In genomic region chr20:33518071-33518470, GRCh38 we compare ENCODE assay signal across 10 cellular contexts. TPM values are rescaled to one million over a fixed set of nuclear protein-coding genes. Genes with fewer than 3 reads are reported as not detected.
A peak's percentile ranks its signal among the peaks of the same experiment; 100 is the strongest.
DNase-seq lines count a peak whose midpoint lies in the region; ATAC-seq, FAIRE-seq and TF ChIP-seq lines count a peak whose summit lies in the region.
"Had no signal": no experiment of that assay in that cellular context is flagged by ENCODE, and none has a peak within 500 bp of the region (broad histone marks: within the 10 kb centered on the region; RNA-seq: fewer than 3 reads in every experiment).

No MANE protein-coding gene starts in this region.

- peak; percentile 9 for FAIRE-seq in HTR-8/SVneo (lab: Jason Lieb, UNC)

- no peak overlapping the region for H3K9ac ChIP-seq in mammary epithelial cell (ENCODE audit: insufficient read depth, low read length)
- H3K9ac ChIP-seq in mesendoderm (ENCODE audit: low read length): no peak overlapping the region

- no peaks in the 10 kb centered on the region for H4K20me1 ChIP-seq in mammary epithelial cell (ENCODE audit: insufficient read depth, low read length)

- no peak overlapping the region for H3K4ac ChIP-seq in mesendoderm (ENCODE audit: low read depth, low read length)

- no peaks in the 10 kb centered on the region for H3K27me3 ChIP-seq in mammary epithelial cell (ENCODE audit: insufficient read depth, low read length)
- H3K27me3 ChIP-seq in mesendoderm (ENCODE audit: insufficient read depth, low read length, poor library complexity): no peaks in the 10 kb centered on the region
- no peaks in the 10 kb centered on the region for H3K27me3 ChIP-seq in psoas muscle (ENCODE audit: insufficient read depth in 3 of 3, low read length in 2 of 3)

- no peak overlapping the region for H3K18ac ChIP-seq in mesendoderm (ENCODE audit: low read length)

- no peak overlapping the region for H2BK15ac ChIP-seq in mesendoderm (replicated peaks; ENCODE audit: low read depth)

- H3K36me3 ChIP-seq in mammary epithelial cell (ENCODE audit: insufficient read depth, low read length) (no peaks in the 10 kb centered on the region), mesendoderm (ENCODE audit: control insufficient read depth, insufficient read depth, low read length) (no peaks in the 10 kb centered on the region), psoas muscle (ENCODE audit: insufficient read depth in 1 of 2, low read depth in 1 of 2) (no peaks in the 10 kb centered on the region)
- H3K36me3 ChIP-seq: prostate gland had no signal

- no peak overlapping the region for H2AK5ac ChIP-seq in mesendoderm (ENCODE audit: low read length)

- H3K23ac ChIP-seq in mesendoderm (ENCODE audit: low read length): no peak overlapping the region

- no peak overlapping the region for H4K5ac ChIP-seq in mesendoderm (ENCODE audit: low read length)

- H3K27ac ChIP-seq in mammary epithelial cell (ENCODE audit: insufficient read depth, low read depth, low read length): no peak overlapping the region
- H3K27ac ChIP-seq in mesendoderm (ENCODE audit: low read depth, low read length): no peak overlapping the region
- H3K27ac ChIP-seq in psoas muscle: no peak overlapping the region
- H3K27ac ChIP-seq: prostate gland had no signal

- no peak overlapping the region for H2BK120ac ChIP-seq in mesendoderm (ENCODE audit: low read depth, low read length)

- no peak overlapping the region for H3K4me2 ChIP-seq in mammary epithelial cell (ENCODE audit: insufficient read depth, low read depth, low read length)
- H3K4me2 ChIP-seq in mesendoderm (ENCODE audit: low read length): no peak overlapping the region

- H3K4me3 ChIP-seq in AG10803 (ENCODE audit: low read length) (no peak overlapping the region), mammary epithelial cell (replicated peaks in 1 of 3; ENCODE audit: insufficient read depth in 1 of 3, low read depth in 2 of 3, low read length in 3 of 3) (no peak overlapping the region), mesendoderm (ENCODE audit: low read length) (no peak overlapping the region), psoas muscle (no peak overlapping the region)
- H3K4me3 ChIP-seq: prostate gland had no signal

- H3K56ac ChIP-seq in mesendoderm (ENCODE audit: low read length): no peak overlapping the region

- WGBS in mammary epithelial cell (ENCODE audit: low coverage, missing lambda C conversion rate): 76% methylated on average over 5 of the region's 5 CpGs
- no CpG with 5 or more reads among the region's 5 CpGs for WGBS in mesendoderm (ENCODE audit: extremely low coverage, insufficient coverage, low lambda C conversion rate)
- WGBS in psoas muscle, 3 donors: 68 to 83% (median 77%) methylated on average over 5 of the region's 5 CpGs

- BruUV-seq in mammary epithelial cell (replicated peaks; lab: Mats Ljungman, UMichigan): no TSS peak

- CTCF ChIA-PET in mammary epithelial cell (lab: Charles Lee; ENCODE audit: low non-redundant PET): no interaction called here

- DNase-seq in AG10803 (ENCODE audit: low read depth) (peak; percentile 70), HTR-8/SVneo (ENCODE audit: insufficient read length, low spot score) (peak; percentile 37), mammary epithelial cell (peak; percentile 73), mesendoderm (peak; percentile 31), ecto neural progenitor cell (ENCODE audit: low spot score) (no peak), pons (ENCODE audit: low spot score) (no peak), DMS153 treated with DMSO at 0.1 percent for 48 hours (lab: John Stamatoyannopoulos, UW; ENCODE audit: unreplicated experiment) (no peak), psoas muscle (no peak)
- DNase-seq: activated CD8-positive, alpha-beta memory T cell treated with anti-CD3 and anti-CD28 coated beads for 24 hours had no signal

- no peak overlapping the region for H4K8ac ChIP-seq in mesendoderm (ENCODE audit: low read depth, low read length)

- in situ Hi-C loops in mammary epithelial cell (cut with MboI; ENCODE audit: low sequenced_read_pairs in 2 of 2): no loop called here

- H3K9me3 ChIP-seq in mammary epithelial cell (replicated peaks; ENCODE audit: insufficient read depth, low read length) (no peaks in the 10 kb centered on the region), psoas muscle (no peaks in the 10 kb centered on the region)
- H3K9me3 ChIP-seq: prostate gland had no signal

- dilution Hi-C loops in mammary epithelial cell (cut with HindIII; ENCODE audit: low sequenced_read_pairs): no loop called here

- H3K79me2 ChIP-seq in mammary epithelial cell (ENCODE audit: insufficient read depth, low read length): peaks cover 27% of the 10 kb centered on the region
- no peaks in the 10 kb centered on the region for H3K79me2 ChIP-seq in mesendoderm (ENCODE audit: control insufficient read depth, insufficient read depth, low read length)

- no peak for ATAC-seq in psoas muscle

- H2BK5ac ChIP-seq in mesendoderm (ENCODE audit: low read length): no peak overlapping the region

- no peak for TF ChIP-seq CTCF in AG10803 (conservative IDR thresholded peaks at IDR 0.05; ENCODE audit: low read length)
- no peak for TF ChIP-seq CTCF in mammary epithelial cell (conservative IDR thresholded peaks at IDR 0.05 in 1 of 2, IDR thresholded peaks at IDR 0.05 in 1 of 2; ENCODE audit: extremely low read depth in 1 of 2, insufficient read depth in 1 of 2, low read depth in 1 of 2, low read length in 2 of 2)
- TF ChIP-seq CTCF in psoas muscle (IDR thresholded peaks at IDR 0.05): no peak

- H3K79me1 ChIP-seq in mesendoderm (ENCODE audit: low read length): peaks cover 2% of the 10 kb centered on the region

- H3K4me1 ChIP-seq in mammary epithelial cell (ENCODE audit: insufficient read depth, low read length) (no peaks in the 10 kb centered on the region), mesendoderm (ENCODE audit: control insufficient read depth, low read depth, low read length) (no peaks in the 10 kb centered on the region), psoas muscle (peaks cover 14% of the 10 kb centered on the region)
- H3K4me1 ChIP-seq: prostate gland had no signal

- no peak overlapping the region for H2AFZ ChIP-seq in mammary epithelial cell (ENCODE audit: low read depth, low read length)

- intact Hi-C loops in mammary epithelial cell (cut with micrococcal nuclease): no loop called here
- intact Hi-C loops in psoas muscle (cut with DNase I): no loop called here

RNA-seq across cellular contexts. Expression of gene CBFA2T2, which starts 28.2 kb away (rescaled TPM):
- total RNA-seq in mammary epithelial cell: 10 to 100 TPM; 10.5 to 13.7 TPM
- 6.0 TPM for polyA plus RNA-seq in mammary epithelial cell
- polyA minus RNA-seq in mammary epithelial cell: 14.1 TPM
- polyA plus RNA-seq in mesendoderm (2013, experiment 1 of 2): 4.0 TPM
- polyA plus RNA-seq in mesendoderm (2013, experiment 2 of 2): 4.2 TPM
- total RNA-seq in psoas muscle: 1 to 10 TPM; 7.0 to 9.3 (median 7.7) TPM
- polyA plus RNA-seq in psoas muscle: 1 to 10 TPM; 3.8 to 6.6 (median 3.9) TPM

Comparison
In these comparisons a context has a peak if more than half of its experiments do, and no peak if none do; other contexts are left out.
1. DNase-seq: peak in AG10803 (single experiment), HTR-8/SVneo (single experiment), mammary epithelial cell (single experiment) and mesendoderm (single experiment); none in ecto neural progenitor cell (single experiment), pons (single experiment), DMS153 treated with DMSO at 0.1 percent for 48 hours (single experiment) and psoas muscle (0 of 2).